In genomic region chr18:59268722-59269562, GRCh38 we compare ENCODE assay signal across 1 cellular context.
TF ChIP-seq lines count a peak whose summit lies in the region.

No MANE protein-coding gene starts in this region.

TF ChIP-seq in HEK293, 187 proteins besides CTCF, POLR2A, EP300 and RAD21 (continued from another document):
- TF ChIP-seq ZBTB26 (tag by site-specific recombination; optimal IDR thresholded peaks at IDR 0.05) (peak; percentile 23), KLF8 (tag by site-specific recombination; IDR thresholded peaks at IDR 0.05) (no peak)
